Comparison of ENCODE assay signal across 1 cellular context in genomic region chr11:87037450-87038234, GRCh38.
A peak's percentile ranks its signal among the peaks of the same experiment; 100 is the strongest.
TF ChIP-seq lines count a peak whose summit lies in the region.

Gene TMEM135, plus strand, starts transcription at chr11:87037934. Its CDS starts 112 bp downstream, at chr11:87038046.

TF ChIP-seq in HepG2, 621 proteins besides CTCF, POLR2A, EP300 and RAD21 (continued from another document and continues in another):
- TF ChIP-seq, protein P1, sequence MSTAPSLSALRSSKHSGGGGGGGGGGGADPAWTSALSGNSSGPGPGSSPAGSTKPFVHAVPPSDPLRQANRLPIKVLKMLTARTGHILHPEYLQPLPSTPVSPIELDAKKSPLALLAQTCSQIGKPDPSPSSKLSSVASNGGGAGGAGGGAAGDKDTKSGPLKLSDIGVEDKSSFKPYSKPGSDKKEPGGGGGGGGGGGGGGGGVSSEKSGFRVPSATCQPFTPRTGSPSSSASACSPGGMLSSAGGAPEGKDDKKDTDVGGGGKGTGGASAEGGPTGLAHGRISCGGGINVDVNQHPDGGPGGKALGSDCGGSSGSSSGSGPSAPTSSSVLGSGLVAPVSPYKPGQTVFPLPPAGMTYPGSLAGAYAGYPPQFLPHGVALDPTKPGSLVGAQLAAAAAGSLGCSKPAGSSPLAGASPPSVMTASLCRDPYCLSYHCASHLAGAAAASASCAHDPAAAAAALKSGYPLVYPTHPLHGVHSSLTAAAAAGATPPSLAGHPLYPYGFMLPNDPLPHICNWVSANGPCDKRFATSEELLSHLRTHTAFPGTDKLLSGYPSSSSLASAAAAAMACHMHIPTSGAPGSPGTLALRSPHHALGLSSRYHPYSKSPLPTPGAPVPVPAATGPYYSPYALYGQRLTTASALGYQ (CRISPR knock-in tag; IDR thresholded peaks at IDR 0.05) = peak; percentile 79; the same call in 1 of the 2 replicates
- TF ChIP-seq SRSF4 (IDR thresholded peaks at IDR 0.05; ENCODE audit: low read depth, low read length, poor library complexity, severe bottlenecking) (no peak), U2AF1 (optimal IDR thresholded peaks at IDR 0.05; ENCODE audit: low read depth, low read length) (no peak), SP1 (IDR thresholded peaks at IDR 0.05) (no peak), SP1 (CRISPR knock-in tag; IDR thresholded peaks at IDR 0.05) (peak; percentile 91), ZFP41 (CRISPR knock-in tag; IDR thresholded peaks at IDR 0.05; ENCODE audit: borderline replicate concordance) (no peak; the same call in 1 of the 2 replicates), ZNF883 (CRISPR knock-in tag; IDR thresholded peaks at IDR 0.05; ENCODE audit: not compliant biosample characterization) (no peak), TOPORS (CRISPR knock-in tag; IDR thresholded peaks at IDR 0.05) (peak; percentile 66; the same call in 1 of the 2 replicates), TFAP4 (IDR thresholded peaks at IDR 0.05; ENCODE audit: borderline replicate concordance, low read depth) (peak; percentile 33; the same call in 1 of the 2 replicates), DBP (CRISPR knock-in tag; IDR thresholded peaks at IDR 0.05; ENCODE audit: not compliant biosample characterization) (no peak), AGO1 (IDR thresholded peaks at IDR 0.05; ENCODE audit: low read depth, low read length, poor library complexity, severe bottlenecking) (peak; percentile 45), ZNF652 (CRISPR knock-in tag; IDR thresholded peaks at IDR 0.05; ENCODE audit: borderline replicate concordance, low read depth) (peak; percentile 40; the same call in 1 of the 2 replicates), GZF1 (CRISPR knock-in tag; IDR thresholded peaks at IDR 0.05) (0 out of 2 replicates have a peak, but pooled peaks have one; percentile 33), WIZ (CRISPR knock-in tag; IDR thresholded peaks at IDR 0.05) (peak; percentile 97; the same call in 1 of the 2 replicates), ZBTB38 (CRISPR knock-in tag; IDR thresholded peaks at IDR 0.05) (peak; percentile 97), TBX3 (IDR thresholded peaks at IDR 0.05; ENCODE audit: borderline replicate concordance) (0 out of 2 replicates have a peak, but pooled peaks have one; percentile 56), ZNF138 (CRISPR knock-in tag; IDR thresholded peaks at IDR 0.05; ENCODE audit: low read depth) (no peak; the same call in 1 of the 2 replicates), ZNF646 (CRISPR knock-in tag; IDR thresholded peaks at IDR 0.05) (no peak; the same call in 1 of the 2 replicates), MXI1 (IDR thresholded peaks at IDR 0.05; ENCODE audit: borderline replicate concordance, low read depth, low read length) (peak; percentile 72; the same call in 2 of the 3 replicates), ZNF260 (CRISPR knock-in tag; IDR thresholded peaks at IDR 0.05; ENCODE audit: borderline replicate concordance, low read depth) (no peak), ARID2 (CRISPR knock-in tag; IDR thresholded peaks at IDR 0.05; ENCODE audit: borderline replicate concordance) (no peak), HINFP (CRISPR knock-in tag; IDR thresholded peaks at IDR 0.05; ENCODE audit: low read depth) (0 out of 2 replicates have a peak, but pooled peaks have one; percentile 26), ZFP1 (CRISPR knock-in tag; IDR thresholded peaks at IDR 0.05) (peak; percentile 58; the same call in 1 of the 2 replicates), REPIN1 (CRISPR knock-in tag; IDR thresholded peaks at IDR 0.05; ENCODE audit: borderline replicate concordance, low read depth) (peak; percentile 82; the same call in 1 of the 2 replicates), ARNT2 (CRISPR knock-in tag; IDR thresholded peaks at IDR 0.05; ENCODE audit: low read depth) (no peak), ATF3 (CRISPR knock-in tag; IDR thresholded peaks at IDR 0.05) (no peak), ZC3H4 (CRISPR knock-in tag; IDR thresholded peaks at IDR 0.05; ENCODE audit: borderline replicate concordance) (no peak), PHF20 (CRISPR knock-in tag; IDR thresholded peaks at IDR 0.05) (0 out of 2 replicates have a peak, but pooled peaks have one; percentile 33), AGO2 (optimal IDR thresholded peaks at IDR 0.05; ENCODE audit: low read depth, low read length) (peak; percentile 71), TBX2 (CRISPR knock-in tag; IDR thresholded peaks at IDR 0.05; ENCODE audit: borderline replicate concordance) (peak; percentile 98)
- TF ChIP-seq, protein P2, sequence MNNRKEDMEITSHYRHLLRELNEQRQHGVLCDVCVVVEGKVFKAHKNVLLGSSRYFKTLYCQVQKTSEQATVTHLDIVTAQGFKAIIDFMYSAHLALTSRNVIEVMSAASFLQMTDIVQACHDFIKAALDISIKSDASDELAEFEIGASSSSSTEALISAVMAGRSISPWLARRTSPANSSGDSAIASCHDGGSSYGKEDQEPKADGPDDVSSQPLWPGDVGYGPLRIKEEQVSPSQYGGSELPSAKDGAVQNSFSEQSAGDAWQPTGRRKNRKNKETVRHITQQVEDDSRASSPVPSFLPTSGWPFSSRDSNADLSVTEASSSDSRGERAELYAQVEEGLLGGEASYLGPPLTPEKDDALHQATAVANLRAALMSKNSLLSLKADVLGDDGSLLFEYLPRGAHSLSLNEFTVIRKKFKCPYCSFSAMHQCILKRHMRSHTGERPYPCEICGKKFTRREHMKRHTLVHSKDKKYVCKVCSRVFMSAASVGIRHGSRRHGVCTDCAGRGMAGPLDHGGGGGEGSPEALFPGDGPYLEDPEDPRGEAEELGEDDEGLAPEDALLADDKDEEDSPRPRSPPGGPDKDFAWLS (CRISPR knock-in tag; IDR thresholded peaks at IDR 0.05; ENCODE audit: borderline replicate concordance) = no peak
- TF ChIP-seq, protein P3, sequence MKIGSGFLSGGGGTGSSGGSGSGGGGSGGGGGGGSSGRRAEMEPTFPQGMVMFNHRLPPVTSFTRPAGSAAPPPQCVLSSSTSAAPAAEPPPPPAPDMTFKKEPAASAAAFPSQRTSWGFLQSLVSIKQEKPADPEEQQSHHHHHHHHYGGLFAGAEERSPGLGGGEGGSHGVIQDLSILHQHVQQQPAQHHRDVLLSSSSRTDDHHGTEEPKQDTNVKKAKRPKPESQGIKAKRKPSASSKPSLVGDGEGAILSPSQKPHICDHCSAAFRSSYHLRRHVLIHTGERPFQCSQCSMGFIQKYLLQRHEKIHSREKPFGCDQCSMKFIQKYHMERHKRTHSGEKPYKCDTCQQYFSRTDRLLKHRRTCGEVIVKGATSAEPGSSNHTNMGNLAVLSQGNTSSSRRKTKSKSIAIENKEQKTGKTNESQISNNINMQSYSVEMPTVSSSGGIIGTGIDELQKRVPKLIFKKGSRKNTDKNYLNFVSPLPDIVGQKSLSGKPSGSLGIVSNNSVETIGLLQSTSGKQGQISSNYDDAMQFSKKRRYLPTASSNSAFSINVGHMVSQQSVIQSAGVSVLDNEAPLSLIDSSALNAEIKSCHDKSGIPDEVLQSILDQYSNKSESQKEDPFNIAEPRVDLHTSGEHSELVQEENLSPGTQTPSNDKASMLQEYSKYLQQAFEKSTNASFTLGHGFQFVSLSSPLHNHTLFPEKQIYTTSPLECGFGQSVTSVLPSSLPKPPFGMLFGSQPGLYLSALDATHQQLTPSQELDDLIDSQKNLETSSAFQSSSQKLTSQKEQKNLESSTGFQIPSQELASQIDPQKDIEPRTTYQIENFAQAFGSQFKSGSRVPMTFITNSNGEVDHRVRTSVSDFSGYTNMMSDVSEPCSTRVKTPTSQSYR (CRISPR knock-in tag; IDR thresholded peaks at IDR 0.05; ENCODE audit: borderline replicate concordance) = peak; percentile 49
- TF ChIP-seq, protein P4, sequence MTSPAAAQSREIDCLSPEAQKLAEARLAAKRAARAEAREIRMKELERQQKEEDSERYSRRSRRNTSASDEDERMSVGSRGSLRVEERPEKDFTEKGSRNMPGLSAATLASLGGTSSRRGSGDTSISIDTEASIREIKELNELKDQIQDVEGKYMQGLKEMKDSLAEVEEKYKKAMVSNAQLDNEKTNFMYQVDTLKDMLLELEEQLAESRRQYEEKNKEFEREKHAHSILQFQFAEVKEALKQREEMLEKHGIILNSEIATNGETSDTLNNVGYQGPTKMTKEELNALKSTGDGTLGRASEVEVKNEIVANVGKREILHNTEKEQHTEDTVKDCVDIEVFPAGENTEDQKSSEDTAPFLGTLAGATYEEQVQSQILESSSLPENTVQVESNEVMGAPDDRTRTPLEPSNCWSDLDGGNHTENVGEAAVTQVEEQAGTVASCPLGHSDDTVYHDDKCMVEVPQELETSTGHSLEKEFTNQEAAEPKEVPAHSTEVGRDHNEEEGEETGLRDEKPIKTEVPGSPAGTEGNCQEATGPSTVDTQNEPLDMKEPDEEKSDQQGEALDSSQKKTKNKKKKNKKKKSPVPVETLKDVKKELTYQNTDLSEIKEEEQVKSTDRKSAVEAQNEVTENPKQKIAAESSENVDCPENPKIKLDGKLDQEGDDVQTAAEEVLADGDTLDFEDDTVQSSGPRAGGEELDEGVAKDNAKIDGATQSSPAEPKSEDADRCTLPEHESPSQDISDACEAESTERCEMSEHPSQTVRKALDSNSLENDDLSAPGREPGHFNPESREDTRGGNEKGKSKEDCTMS (CRISPR knock-in tag; conservative IDR thresholded peaks at IDR 0.05) = 0 out of 2 replicates have a peak, but pooled peaks have one; percentile 11
- TF ChIP-seq, protein P5, sequence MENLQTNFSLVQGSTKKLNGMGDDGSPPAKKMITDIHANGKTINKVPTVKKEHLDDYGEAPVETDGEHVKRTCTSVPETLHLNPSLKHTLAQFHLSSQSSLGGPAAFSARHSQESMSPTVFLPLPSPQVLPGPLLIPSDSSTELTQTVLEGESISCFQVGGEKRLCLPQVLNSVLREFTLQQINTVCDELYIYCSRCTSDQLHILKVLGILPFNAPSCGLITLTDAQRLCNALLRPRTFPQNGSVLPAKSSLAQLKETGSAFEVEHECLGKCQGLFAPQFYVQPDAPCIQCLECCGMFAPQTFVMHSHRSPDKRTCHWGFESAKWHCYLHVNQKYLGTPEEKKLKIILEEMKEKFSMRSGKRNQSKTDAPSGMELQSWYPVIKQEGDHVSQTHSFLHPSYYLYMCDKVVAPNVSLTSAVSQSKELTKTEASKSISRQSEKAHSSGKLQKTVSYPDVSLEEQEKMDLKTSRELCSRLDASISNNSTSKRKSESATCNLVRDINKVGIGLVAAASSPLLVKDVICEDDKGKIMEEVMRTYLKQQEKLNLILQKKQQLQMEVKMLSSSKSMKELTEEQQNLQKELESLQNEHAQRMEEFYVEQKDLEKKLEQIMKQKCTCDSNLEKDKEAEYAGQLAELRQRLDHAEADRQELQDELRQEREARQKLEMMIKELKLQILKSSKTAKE (CRISPR knock-in tag; IDR thresholded peaks at IDR 0.05; ENCODE audit: borderline replicate concordance) = peak; percentile 89
